Comparison of ENCODE assay signal across 1 cellular context in genomic region chr17:82495844-82496528, GRCh38.
TF ChIP-seq lines count a peak whose summit lies in the region.

No MANE protein-coding gene starts in this region.

TF ChIP-seq in HepG2, 621 proteins besides CTCF, POLR2A, EP300 and RAD21 (continues in another document):
- TF ChIP-seq ZNF800 (CRISPR knock-in tag; IDR thresholded peaks at IDR 0.05): no peak
- no peak for TF ChIP-seq ZFP41 (CRISPR knock-in tag; IDR thresholded peaks at IDR 0.05; ENCODE audit: borderline replicate concordance)
- TF ChIP-seq ZNF644 (CRISPR knock-in tag; IDR thresholded peaks at IDR 0.05; ENCODE audit: low read depth): no peak; the same call in 1 of the 2 replicates
- TF ChIP-seq GTF3A (CRISPR knock-in tag; conservative IDR thresholded peaks at IDR 0.05): no peak
- no peak for TF ChIP-seq ETV6 (CRISPR knock-in tag; conservative IDR thresholded peaks at IDR 0.05)
- peak; percentile 91; the same call in 1 of the 2 replicates for TF ChIP-seq ZNF280B (CRISPR knock-in tag; IDR thresholded peaks at IDR 0.05; ENCODE audit: borderline replicate concordance)
- no peak for TF ChIP-seq RARA (CRISPR knock-in tag; IDR thresholded peaks at IDR 0.05)
- TF ChIP-seq KLF16 (CRISPR knock-in tag; IDR thresholded peaks at IDR 0.05): no peak
- no peak for TF ChIP-seq ZSCAN21 (CRISPR knock-in tag; IDR thresholded peaks at IDR 0.05; ENCODE audit: borderline replicate concordance)
- TF ChIP-seq ZFP1 (CRISPR knock-in tag; IDR thresholded peaks at IDR 0.05): no peak
- TF ChIP-seq ZNF557 (CRISPR knock-in tag; IDR thresholded peaks at IDR 0.05): no peak
- peak; percentile 43 for TF ChIP-seq TEAD3 (CRISPR knock-in tag; optimal IDR thresholded peaks at IDR 0.05; ENCODE audit: borderline replicate concordance)
- no peak for TF ChIP-seq ZNF451 (CRISPR knock-in tag; IDR thresholded peaks at IDR 0.05)
- 0 out of 2 replicates have a peak, but pooled peaks have one; percentile 59 for TF ChIP-seq ZBTB8A (CRISPR knock-in tag; IDR thresholded peaks at IDR 0.05; ENCODE audit: borderline replicate concordance, low read depth)
- TF ChIP-seq WIZ (CRISPR knock-in tag; IDR thresholded peaks at IDR 0.05): 0 out of 2 replicates have a peak, but pooled peaks have one; percentile 45
- no peak for TF ChIP-seq ZNF616 (CRISPR knock-in tag; IDR thresholded peaks at IDR 0.05; ENCODE audit: low read depth)
- 0 out of 2 replicates have a peak, but pooled peaks have one; percentile 4 for TF ChIP-seq KDM5B (CRISPR knock-in tag; IDR thresholded peaks at IDR 0.05; ENCODE audit: borderline replicate concordance)
- TF ChIP-seq ZNF782 (CRISPR knock-in tag; IDR thresholded peaks at IDR 0.05; ENCODE audit: borderline replicate concordance): 0 out of 2 replicates have a peak, but pooled peaks have one; percentile 44
- 0 out of 2 replicates have a peak, but pooled peaks have one; percentile 3 for TF ChIP-seq ARID5B (CRISPR knock-in tag; IDR thresholded peaks at IDR 0.05)
- no peak for TF ChIP-seq ZNF879 (CRISPR knock-in tag; IDR thresholded peaks at IDR 0.05)
- no peak for TF ChIP-seq HMG20B (CRISPR knock-in tag; conservative IDR thresholded peaks at IDR 0.05)
- 0 out of 2 replicates have a peak, but pooled peaks have one; percentile 15 for TF ChIP-seq TAF1 (CRISPR knock-in tag; IDR thresholded peaks at IDR 0.05)
- no peak for TF ChIP-seq ZNF264 (CRISPR knock-in tag; IDR thresholded peaks at IDR 0.05)
- 0 out of 2 replicates have a peak, but pooled peaks have one; percentile 16 for TF ChIP-seq ZNF615 (CRISPR knock-in tag; IDR thresholded peaks at IDR 0.05; ENCODE audit: borderline replicate concordance)
- TF ChIP-seq ZBTB33 (CRISPR knock-in tag; IDR thresholded peaks at IDR 0.05): peak; percentile 35; the same call in 1 of the 2 replicates
- no peak for TF ChIP-seq GATAD2A (CRISPR knock-in tag; IDR thresholded peaks at IDR 0.05)
- TF ChIP-seq ZNF770 (CRISPR knock-in tag; IDR thresholded peaks at IDR 0.05): no peak; the same call in 1 of the 2 replicates
- no peak for TF ChIP-seq DRAP1 (CRISPR knock-in tag; IDR thresholded peaks at IDR 0.05)
- TF ChIP-seq ZNF570 (CRISPR knock-in tag; IDR thresholded peaks at IDR 0.05; ENCODE audit: borderline replicate concordance): no peak
- 0 out of 2 replicates have a peak, but pooled peaks have one; percentile 41 for TF ChIP-seq RNF219 (CRISPR knock-in tag; IDR thresholded peaks at IDR 0.05)
- TF ChIP-seq BHLHE40 (IDR thresholded peaks at IDR 0.05; ENCODE audit: low read length): no peak
- TF ChIP-seq LCORL (IDR thresholded peaks at IDR 0.05): no peak
- TF ChIP-seq LCORL (CRISPR knock-in tag; IDR thresholded peaks at IDR 0.05): no peak
- TF ChIP-seq PITX1 (CRISPR knock-in tag; IDR thresholded peaks at IDR 0.05): peak; percentile 0; the same call in 1 of the 2 replicates
- TF ChIP-seq ZNF383 (CRISPR knock-in tag; IDR thresholded peaks at IDR 0.05; ENCODE audit: borderline replicate concordance): 0 out of 2 replicates have a peak, but pooled peaks have one; percentile 75
- peak; percentile 45; the same call in 1 of the 2 replicates for TF ChIP-seq IRF1 (CRISPR knock-in tag; IDR thresholded peaks at IDR 0.05; ENCODE audit: low read depth)
- peak; percentile 42 for TF ChIP-seq SAP130 (CRISPR knock-in tag; IDR thresholded peaks at IDR 0.05; ENCODE audit: low read depth)
- TF ChIP-seq ZFP36L1 (CRISPR knock-in tag; IDR thresholded peaks at IDR 0.05): no peak
- peak; percentile 23; the same call in 1 of the 2 replicates for TF ChIP-seq KDM2A (CRISPR knock-in tag; IDR thresholded peaks at IDR 0.05; ENCODE audit: borderline replicate concordance, low read depth)
- TF ChIP-seq MEIS1 (CRISPR knock-in tag; IDR thresholded peaks at IDR 0.05; ENCODE audit: borderline replicate concordance): peak; percentile 81
- peak; percentile 6; the same call in 1 of the 2 replicates for TF ChIP-seq ZNF276 (CRISPR knock-in tag; IDR thresholded peaks at IDR 0.05; ENCODE audit: low read depth)
- no peak for TF ChIP-seq SNAPC2 (CRISPR knock-in tag; IDR thresholded peaks at IDR 0.05)
- 0 out of 2 replicates have a peak, but pooled peaks have one; percentile 69 for TF ChIP-seq ZNF761 (CRISPR knock-in tag; conservative IDR thresholded peaks at IDR 0.05)
- TF ChIP-seq RXRA (CRISPR knock-in tag; IDR thresholded peaks at IDR 0.05): peak; percentile 50; the same call in 1 of the 2 replicates
